ENCODE assay signal across 8 cellular contexts in the genomic region with DNA sequence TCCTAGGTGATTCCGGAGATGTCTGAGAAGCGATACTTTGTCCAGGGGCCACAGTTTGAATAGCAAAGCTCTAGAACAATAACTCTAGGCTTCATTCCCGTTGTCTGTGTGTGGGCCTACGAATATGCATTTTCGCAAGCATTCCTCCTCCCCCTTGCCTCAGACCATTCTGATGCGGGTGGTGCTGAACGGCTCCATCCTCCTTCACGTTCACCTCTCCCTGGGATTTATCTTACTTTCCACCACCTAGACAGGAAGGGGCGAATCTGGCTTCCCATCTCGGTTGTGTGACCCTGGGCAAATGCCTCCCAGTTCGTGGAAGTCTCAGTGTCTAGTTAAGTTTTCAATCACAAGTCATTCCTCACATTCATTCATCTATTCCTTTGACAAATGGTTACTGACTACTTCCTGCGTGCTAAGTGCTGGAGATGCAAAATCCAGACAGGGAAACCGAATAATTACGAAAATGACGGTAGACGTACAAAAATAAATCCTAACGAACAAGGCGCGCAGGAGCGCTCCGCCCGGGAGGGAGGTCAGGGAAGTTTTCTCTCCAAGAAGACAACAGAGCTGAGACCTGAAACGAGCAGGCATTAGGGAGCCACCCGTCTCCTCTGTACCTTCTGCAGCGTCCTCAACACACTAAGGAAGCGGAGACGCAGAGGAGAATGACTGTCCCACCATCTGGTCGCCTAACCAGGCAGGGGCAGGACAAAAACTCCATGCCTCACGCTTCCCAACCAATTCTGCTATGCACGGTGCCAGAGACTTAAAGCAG. TPM values are rescaled to one million over a fixed set of nuclear protein-coding genes. Genes with fewer than 3 reads are reported as not detected.
A peak's percentile ranks its signal among the peaks of the same experiment; 100 is the strongest.
DNase-seq lines count a peak whose midpoint lies in the region; ATAC-seq and TF ChIP-seq lines count a peak whose summit lies in the region.

No MANE protein-coding gene starts in this region.

- peak overlapping the region; percentile 68 for H2AFZ ChIP-seq in PC-3 (ENCODE audit: low read length)
- peak overlapping the region; percentile 11 for H2AFZ ChIP-seq in neuron (ENCODE audit: low read depth, low read length)

- peak overlapping the region; percentile 90 for H3K4me3 Mint-ChIP-seq in T-helper 2 cell treated with Interferon-gamma antibody and Interleukin-4, amounts not matched to agents 5 μg/mL and 100 μg/mL, for 36 hours
- peak overlapping the region; percentile 86 for H3K4me3 Mint-ChIP-seq in endodermal cell

- peak overlapping the region; percentile 91 for H3K4me2 ChIP-seq in PC-3 (ENCODE audit: low read length)

- peaks cover 17% of the 10 kb centered on the region; the same call in 1 of the 2 replicates for H3K36me3 ChIP-seq in PC-3 (ENCODE audit: low read depth, low read length)
- H3K36me3 ChIP-seq in endodermal cell (ENCODE audit: control insufficient read depth, insufficient read depth, low read length): peaks cover 30% of the 10 kb centered on the region
- peaks cover 29% of the 10 kb centered on the region for H3K36me3 ChIP-seq in neuron (ENCODE audit: insufficient read depth, low read length)

- TSS peak; percentile 93 for BruUV-seq in PC-3 (replicated peaks; lab: Mats Ljungman, UMichigan)

- no peaks in the 10 kb centered on the region for H3K27me3 Mint-ChIP-seq in T-helper 2 cell treated with Interferon-gamma antibody and Interleukin-4, amounts not matched to agents 5 μg/mL and 100 μg/mL, for 36 hours (ENCODE audit: low read depth)
- no peaks in the 10 kb centered on the region for H3K27me3 Mint-ChIP-seq in endodermal cell (ENCODE audit: insufficient read depth)

- POLR2A ChIA-PET in PC-3 (lab: Charles Lee; ENCODE audit: unreplicated experiment): interaction anchor here (0.5 to 1.3 kb wide), 8 partner anchors 16 to 1947 kb away, joined by 3 to 25 read pairs (median 16); a partner anchor contains a TSS

- peak overlapping the region; percentile 78 for H3K27ac Mint-ChIP-seq in T-helper 2 cell treated with Interferon-gamma antibody and Interleukin-4, amounts not matched to agents 5 μg/mL and 100 μg/mL, for 36 hours
- H3K27ac Mint-ChIP-seq in endodermal cell: peak overlapping the region; percentile 94

- ATAC-seq in PC-3 (peak; percentile 2), HG03097 (IDR thresholded peaks at IDR 0.05; ENCODE audit: low FRiP score, unreplicated experiment) (no peak), GM21717 (IDR thresholded peaks at IDR 0.05; ENCODE audit: unreplicated experiment) (no peak)

- H3K9me3 Mint-ChIP-seq in T-helper 2 cell treated with Interferon-gamma antibody and Interleukin-4, amounts not matched to agents 5 μg/mL and 100 μg/mL, for 36 hours: no peaks in the 10 kb centered on the region
- H3K9me3 Mint-ChIP-seq in endodermal cell: peaks cover 8% of the 10 kb centered on the region

- 3 to 4% methylated on average over 22 to 30 of the region's 30 CpGs for WGBS in endodermal cell (ENCODE audit: insufficient coverage in 1 of 2, insufficient read length in 1 of 2), 2 experiments

- peaks cover 37% of the 10 kb centered on the region for H3K79me2 ChIP-seq in PC-3 (ENCODE audit: low read length)

- H3K27ac ChIP-seq in PC-3 (ENCODE audit: low read length) (peak overlapping the region; percentile 3; the same call in 1 of the 2 replicates), endodermal cell (ENCODE audit: low read depth, low read length) (peak overlapping the region; percentile 5)

- H3K9me2 ChIP-seq in PC-3 (replicated peaks; ENCODE audit: low read length): no peaks in the 10 kb centered on the region

- peaks cover 28% of the 10 kb centered on the region for H4K20me1 ChIP-seq in PC-3 (ENCODE audit: low read length)

- peak overlapping the region; percentile 73 for H3K4me3 ChIP-seq in PC-3 (ENCODE audit: low read length)
- H3K4me3 ChIP-seq in endodermal cell (ENCODE audit: low read length): peak overlapping the region; percentile 89
- peak overlapping the region; percentile 52 for H3K4me3 ChIP-seq in neuron (ENCODE audit: low read length)

- H3K36me3 Mint-ChIP-seq in T-helper 2 cell treated with Interferon-gamma antibody and Interleukin-4, amounts not matched to agents 5 μg/mL and 100 μg/mL, for 36 hours (ENCODE audit: low read depth): peaks cover 15% of the 10 kb centered on the region
- peaks cover 26% of the 10 kb centered on the region for H3K36me3 Mint-ChIP-seq in endodermal cell (ENCODE audit: low read depth)

- H3K9me3 ChIP-seq in PC-3 (ENCODE audit: low read length): no peaks in the 10 kb centered on the region
- peaks cover 5% of the 10 kb centered on the region for H3K9me3 ChIP-seq in endodermal cell (ENCODE audit: control insufficient read depth, low read length)
- no peaks in the 10 kb centered on the region for H3K9me3 ChIP-seq in neuron (ENCODE audit: low read length)

- H3K27me3 ChIP-seq in PC-3 (ENCODE audit: low read length) (no peaks in the 10 kb centered on the region), endodermal cell (ENCODE audit: control insufficient read depth, insufficient read depth, low read length, poor library complexity, severe bottlenecking) (no peaks in the 10 kb centered on the region), neuron (ENCODE audit: insufficient read depth, low read length) (no peaks in the 10 kb centered on the region)

- intact Hi-C loops in PC-3 (cut with micrococcal nuclease): no loop called here

- H3K4me1 ChIP-seq in PC-3 (ENCODE audit: insufficient read depth, low read length): peaks cover 20% of the 10 kb centered on the region; the same call in 1 of the 2 replicates
- peaks cover 11% of the 10 kb centered on the region for H3K4me1 ChIP-seq in endodermal cell (ENCODE audit: control insufficient read depth, insufficient read depth, low read length)
- peaks cover 22% of the 10 kb centered on the region for H3K4me1 ChIP-seq in neuron (ENCODE audit: insufficient read depth, low read length)

- H3F3A ChIP-seq in PC-3 (ENCODE audit: low read length, unreplicated experiment): no peaks in the 10 kb centered on the region

- H3K4me1 Mint-ChIP-seq in T-helper 2 cell treated with Interferon-gamma antibody and Interleukin-4, amounts not matched to agents 5 μg/mL and 100 μg/mL, for 36 hours (ENCODE audit: low read depth): peaks cover 32% of the 10 kb centered on the region
- H3K4me1 Mint-ChIP-seq in endodermal cell: peaks cover 29% of the 10 kb centered on the region

- CTCF ChIA-PET in PC-3 (lab: Charles Lee): interaction anchor here (0.6 to 1.9 kb wide), 4 partner anchors 24 to 294 kb away, joined by 4 to 11 read pairs (median 10); a partner anchor contains a TSS

- TF ChIP-seq CTCF in PC-3 (conservative IDR thresholded peaks at IDR 0.05; ENCODE audit: low read depth, low read length): no peak
- no peak for TF ChIP-seq CTCF in endodermal cell (conservative IDR thresholded peaks at IDR 0.05)

- DNase-seq in T-helper 2 cell treated with Interferon-gamma antibody and Interleukin-4, amounts not matched to agents 5 μg/mL and 100 μg/mL, for 36 hours (ENCODE audit: low spot score): peak; percentile 14
- DNase-seq in T-helper 2 cell (no peak), PC-3 (peak; percentile 15), endodermal cell (peak; percentile 56)
- no peak for DNase-seq in NK-92 treated with Interleukin-12 subunit alpha and Interleukin-12 subunit beta, amount 100 ng/mL, for 24 hours (lab: John Stamatoyannopoulos, UW)

- H3K9ac ChIP-seq in PC-3 (ENCODE audit: low read length) (peak overlapping the region; percentile 49), endodermal cell (ENCODE audit: extremely low read depth, low read length, poor library complexity, severe bottlenecking) (peak overlapping the region; percentile 48)

RNA-seq across cellular contexts. Expression of a gene that starts 1.3 kb away (rescaled TPM):
- total RNA-seq in PC-3 (2014; rRNA removed) (41.1 and 60.2 TPM in 2 replicates), endodermal cell (10 to 100 TPM; 78.9 to 82.7 TPM)
- polyA plus RNA-seq in endodermal cell (2013, experiment 1 of 2): 67.1 TPM
- polyA plus RNA-seq in endodermal cell (2013, experiment 2 of 2): 58.6 TPM

RNA-seq across cellular contexts. Expression of a gene that starts 20.7 kb away (rescaled TPM):
- total RNA-seq in PC-3 (2014; rRNA removed) (170 and 196 TPM in 2 replicates), endodermal cell (10 to 100 TPM; 79.0 to 85.5 TPM)
- polyA plus RNA-seq in endodermal cell (2013, experiment 1 of 2): 59.6 TPM
- polyA plus RNA-seq in endodermal cell (2013, experiment 2 of 2): 51.4 TPM

RNA-seq across cellular contexts. Expression of a gene that starts 20.8 kb away (rescaled TPM):
- total RNA-seq in PC-3 (2014; rRNA removed): 55.4 and 74.2 TPM in 2 replicates
- total RNA-seq in endodermal cell: 10 to 100 TPM; 19.5 to 21.6 TPM
- polyA plus RNA-seq in endodermal cell (2013, experiment 1 of 2): 19.9 TPM
- polyA plus RNA-seq in endodermal cell (2013, experiment 2 of 2): 19.7 TPM

RNA-seq across cellular contexts. Expression of a gene that starts 23.2 kb away (rescaled TPM):
- 13.6 and 18.8 TPM in 2 replicates for total RNA-seq in PC-3 (2014; rRNA removed)
- total RNA-seq in endodermal cell: 1 to 10 TPM; 3.6 to 4.0 TPM
- polyA plus RNA-seq in endodermal cell (2013, experiment 1 of 2): 7.7 TPM
- polyA plus RNA-seq in endodermal cell (2013, experiment 2 of 2): 6.5 TPM

RNA-seq across cellular contexts. Expression of a gene that starts 33.6 kb away (rescaled TPM):
- total RNA-seq in PC-3 (2014; rRNA removed) (91.6 and 138 TPM in 2 replicates), endodermal cell (100 to 1,000 TPM; 196 to 229 TPM)
- polyA plus RNA-seq in endodermal cell (2013, experiment 1 of 2): 194 TPM
- 181 TPM for polyA plus RNA-seq in endodermal cell (2013, experiment 2 of 2)

Comparison
In these comparisons a context has a peak if more than half of its experiments do, and no peak if none do; other contexts are left out.
1. DNase-seq: peak in T-helper 2 cell treated with Interferon-gamma antibody and Interleukin-4, amounts not matched to agents 5 μg/mL and 100 μg/mL, for 36 hours (single experiment), PC-3 (single experiment) and endodermal cell (single experiment); none in T-helper 2 cell (0 of 5) and NK-92 treated with Interleukin-12 subunit alpha and Interleukin-12 subunit beta, amount 100 ng/mL, for 24 hours (single experiment).
2. Peak in every context shown above with its lines, with median percentiles within 50 percentile points of each other: H3K4me3 ChIP-seq.